Comparison of ENCODE assay signal across 1 cellular context in genomic region chr11:10526974-10527918, GRCh38.
TF ChIP-seq lines count a peak whose summit lies in the region.

No MANE protein-coding gene starts in this region.

TF ChIP-seq in GM12878, 131 proteins besides CTCF, POLR2A, EP300 and RAD21 (continued from another document and continues in another):
- no peak for TF ChIP-seq RELB (IDR thresholded peaks at IDR 0.05; ENCODE audit: low read depth)
- TF ChIP-seq MYB (IDR thresholded peaks at IDR 0.05; ENCODE audit: borderline replicate concordance, low read depth, low read length) = no peak
- TF ChIP-seq TBL1XR1 (IDR thresholded peaks at IDR 0.05; ENCODE audit: low read depth, low read length) = 0 out of 2 replicates have a peak, but pooled peaks have one; percentile 77
- no peak for TF ChIP-seq ZNF622 (IDR thresholded peaks at IDR 0.05)
- no peak for TF ChIP-seq PML (IDR thresholded peaks at IDR 0.05; ENCODE audit: low read length)
- TF ChIP-seq MEF2A (IDR thresholded peaks at IDR 0.05; ENCODE audit: insufficient read depth, low read depth, low read length) = peak; percentile 67; the same call in 1 of the 2 replicates
- peak; percentile 92 for TF ChIP-seq JUNB (IDR thresholded peaks at IDR 0.05)
- TF ChIP-seq NR2F1 (conservative IDR thresholded peaks at IDR 0.05) = peak; percentile 47; the same call in 1 of the 2 replicates
- TF ChIP-seq, protein P1, sequence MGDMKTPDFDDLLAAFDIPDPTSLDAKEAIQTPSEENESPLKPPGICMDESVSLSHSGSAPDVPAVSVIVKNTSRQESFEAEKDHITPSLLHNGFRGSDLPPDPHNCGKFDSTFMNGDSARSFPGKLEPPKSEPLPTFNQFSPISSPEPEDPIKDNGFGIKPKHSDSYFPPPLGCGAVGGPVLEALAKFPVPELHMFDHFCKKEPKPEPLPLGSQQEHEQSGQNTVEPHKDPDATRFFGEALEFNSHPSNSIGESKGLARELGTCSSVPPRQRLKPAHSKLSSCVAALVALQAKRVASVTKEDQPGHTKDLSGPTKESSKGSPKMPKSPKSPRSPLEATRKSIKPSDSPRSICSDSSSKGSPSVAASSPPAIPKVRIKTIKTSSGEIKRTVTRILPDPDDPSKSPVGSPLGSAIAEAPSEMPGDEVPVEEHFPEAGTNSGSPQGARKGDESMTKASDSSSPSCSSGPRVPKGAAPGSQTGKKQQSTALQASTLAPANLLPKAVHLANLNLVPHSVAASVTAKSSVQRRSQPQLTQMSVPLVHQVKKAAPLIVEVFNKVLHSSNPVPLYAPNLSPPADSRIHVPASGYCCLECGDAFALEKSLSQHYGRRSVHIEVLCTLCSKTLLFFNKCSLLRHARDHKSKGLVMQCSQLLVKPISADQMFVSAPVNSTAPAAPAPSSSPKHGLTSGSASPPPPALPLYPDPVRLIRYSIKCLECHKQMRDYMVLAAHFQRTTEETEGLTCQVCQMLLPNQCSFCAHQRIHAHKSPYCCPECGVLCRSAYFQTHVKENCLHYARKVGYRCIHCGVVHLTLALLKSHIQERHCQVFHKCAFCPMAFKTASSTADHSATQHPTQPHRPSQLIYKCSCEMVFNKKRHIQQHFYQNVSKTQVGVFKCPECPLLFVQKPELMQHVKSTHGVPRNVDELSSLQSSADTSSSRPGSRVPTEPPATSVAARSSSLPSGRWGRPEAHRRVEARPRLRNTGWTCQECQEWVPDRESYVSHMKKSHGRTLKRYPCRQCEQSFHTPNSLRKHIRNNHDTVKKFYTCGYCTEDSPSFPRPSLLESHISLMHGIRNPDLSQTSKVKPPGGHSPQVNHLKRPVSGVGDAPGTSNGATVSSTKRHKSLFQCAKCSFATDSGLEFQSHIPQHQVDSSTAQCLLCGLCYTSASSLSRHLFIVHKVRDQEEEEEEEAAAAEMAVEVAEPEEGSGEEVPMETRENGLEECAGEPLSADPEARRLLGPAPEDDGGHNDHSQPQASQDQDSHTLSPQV (IDR thresholded peaks at IDR 0.05) = no peak
- TF ChIP-seq POLR2AphosphoS2 (IDR thresholded peaks at IDR 0.05; ENCODE audit: low read depth, low read length) = no peak
- peak; percentile 90 for TF ChIP-seq IRF4 (IDR thresholded peaks at IDR 0.05; ENCODE audit: low read depth, low read length)
- TF ChIP-seq, protein P2, sequence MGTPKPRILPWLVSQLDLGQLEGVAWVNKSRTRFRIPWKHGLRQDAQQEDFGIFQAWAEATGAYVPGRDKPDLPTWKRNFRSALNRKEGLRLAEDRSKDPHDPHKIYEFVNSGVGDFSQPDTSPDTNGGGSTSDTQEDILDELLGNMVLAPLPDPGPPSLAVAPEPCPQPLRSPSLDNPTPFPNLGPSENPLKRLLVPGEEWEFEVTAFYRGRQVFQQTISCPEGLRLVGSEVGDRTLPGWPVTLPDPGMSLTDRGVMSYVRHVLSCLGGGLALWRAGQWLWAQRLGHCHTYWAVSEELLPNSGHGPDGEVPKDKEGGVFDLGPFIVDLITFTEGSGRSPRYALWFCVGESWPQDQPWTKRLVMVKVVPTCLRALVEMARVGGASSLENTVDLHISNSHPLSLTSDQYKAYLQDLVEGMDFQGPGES (IDR thresholded peaks at IDR 0.05) = no peak
- TF ChIP-seq PBX3 (IDR thresholded peaks at IDR 0.05; ENCODE audit: insufficient replicate concordance, low read depth, low read length) = peak; percentile 85
- TF ChIP-seq FOXM1 (IDR thresholded peaks at IDR 0.05; ENCODE audit: low read depth, low read length) = peak; percentile 18; the same call in 1 of the 2 replicates
- TF ChIP-seq IKZF1 (conservative IDR thresholded peaks at IDR 0.05) = peak; percentile 71
- no peak for TF ChIP-seq MXI1 (IDR thresholded peaks at IDR 0.05; ENCODE audit: low read depth, low read length)
- TF ChIP-seq DPF2 (IDR thresholded peaks at IDR 0.05) = 0 out of 2 replicates have a peak, but pooled peaks have one; percentile 35
- TF ChIP-seq CREM (IDR thresholded peaks at IDR 0.05; ENCODE audit: low read depth) = 0 out of 2 replicates have a peak, but pooled peaks have one; percentile 57
- no peak for TF ChIP-seq RAD51 (IDR thresholded peaks at IDR 0.05)
- 0 out of 2 replicates have a peak, but pooled peaks have one; percentile 23 for TF ChIP-seq STAT3 (IDR thresholded peaks at IDR 0.05; ENCODE audit: low read depth, low read length)
- peak; percentile 20 for TF ChIP-seq SKIL (IDR thresholded peaks at IDR 0.05; ENCODE audit: low read depth, poor library complexity, severe bottlenecking)
- no peak for TF ChIP-seq YY1 (IDR thresholded peaks at IDR 0.05; ENCODE audit: low read depth, low read length)
- no peak for TF ChIP-seq SMAD5 (IDR thresholded peaks at IDR 0.05; ENCODE audit: low read depth)
- TF ChIP-seq, protein P3, sequence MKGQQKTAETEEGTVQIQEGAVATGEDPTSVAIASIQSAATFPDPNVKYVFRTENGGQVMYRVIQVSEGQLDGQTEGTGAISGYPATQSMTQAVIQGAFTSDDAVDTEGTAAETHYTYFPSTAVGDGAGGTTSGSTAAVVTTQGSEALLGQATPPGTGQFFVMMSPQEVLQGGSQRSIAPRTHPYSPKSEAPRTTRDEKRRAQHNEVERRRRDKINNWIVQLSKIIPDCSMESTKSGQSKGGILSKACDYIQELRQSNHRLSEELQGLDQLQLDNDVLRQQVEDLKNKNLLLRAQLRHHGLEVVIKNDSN (IDR thresholded peaks at IDR 0.05; ENCODE audit: borderline replicate concordance, extremely low read length, insufficient read depth, low read depth, low read length) = no peak
- TF ChIP-seq ZSCAN29 (IDR thresholded peaks at IDR 0.05) = no peak
- TF ChIP-seq CHD1 (IDR thresholded peaks at IDR 0.05; ENCODE audit: low read depth, low read length) = no peak
- no peak for TF ChIP-seq MEF2B (IDR thresholded peaks at IDR 0.05; ENCODE audit: partially characterized antibody, poor library complexity, severe bottlenecking)
- peak; percentile 82 to 85 for TF ChIP-seq IKZF2 (IDR thresholded peaks at IDR 0.05)
- no peak for TF ChIP-seq ZNF207 (IDR thresholded peaks at IDR 0.05; ENCODE audit: borderline replicate concordance)
- no peak for TF ChIP-seq TAF1 (IDR thresholded peaks at IDR 0.05; ENCODE audit: borderline replicate concordance, low read depth, low read length)
- peak; percentile 51; the same call in 1 of the 2 replicates for TF ChIP-seq PAX5 (IDR thresholded peaks at IDR 0.05; ENCODE audit: borderline replicate concordance, low read depth, low read length)
- TF ChIP-seq EGR1 (IDR thresholded peaks at IDR 0.05; ENCODE audit: borderline replicate concordance in 1 of 2, low read depth in 2 of 2, low read length in 2 of 2) = no peak
- TF ChIP-seq NKRF (conservative IDR thresholded peaks at IDR 0.05) = no peak
- no peak for TF ChIP-seq RCOR1 (conservative IDR thresholded peaks at IDR 0.05; ENCODE audit: low read depth, low read length)
- TF ChIP-seq TCF3 (IDR thresholded peaks at IDR 0.05; ENCODE audit: borderline replicate concordance, insufficient read depth, low read depth, low read length) = no peak
- no peak for TF ChIP-seq E2F4 (IDR thresholded peaks at IDR 0.05; ENCODE audit: low read depth, low read length)
- TF ChIP-seq NBN (IDR thresholded peaks at IDR 0.05) = no peak
- TF ChIP-seq WRNIP1 (IDR thresholded peaks at IDR 0.05; ENCODE audit: borderline replicate concordance, low read depth, low read length) = no peak
- no peak for TF ChIP-seq STAT1 (conservative IDR thresholded peaks at IDR 0.05)
- TF ChIP-seq BCLAF1 (IDR thresholded peaks at IDR 0.05) = no peak
- TF ChIP-seq SPI1 (IDR thresholded peaks at IDR 0.05; ENCODE audit: borderline replicate concordance, insufficient read depth, low read depth, low read length) = 0 out of 2 replicates have a peak, but pooled peaks have one; percentile 25
- no peak for TF ChIP-seq RBBP5 (conservative IDR thresholded peaks at IDR 0.05)
- no peak for TF ChIP-seq E2F8 (IDR thresholded peaks at IDR 0.05; ENCODE audit: low read depth, partially characterized antibody)
